Comparison of ENCODE assay signal across 26 cellular contexts in the genomic region with DNA sequence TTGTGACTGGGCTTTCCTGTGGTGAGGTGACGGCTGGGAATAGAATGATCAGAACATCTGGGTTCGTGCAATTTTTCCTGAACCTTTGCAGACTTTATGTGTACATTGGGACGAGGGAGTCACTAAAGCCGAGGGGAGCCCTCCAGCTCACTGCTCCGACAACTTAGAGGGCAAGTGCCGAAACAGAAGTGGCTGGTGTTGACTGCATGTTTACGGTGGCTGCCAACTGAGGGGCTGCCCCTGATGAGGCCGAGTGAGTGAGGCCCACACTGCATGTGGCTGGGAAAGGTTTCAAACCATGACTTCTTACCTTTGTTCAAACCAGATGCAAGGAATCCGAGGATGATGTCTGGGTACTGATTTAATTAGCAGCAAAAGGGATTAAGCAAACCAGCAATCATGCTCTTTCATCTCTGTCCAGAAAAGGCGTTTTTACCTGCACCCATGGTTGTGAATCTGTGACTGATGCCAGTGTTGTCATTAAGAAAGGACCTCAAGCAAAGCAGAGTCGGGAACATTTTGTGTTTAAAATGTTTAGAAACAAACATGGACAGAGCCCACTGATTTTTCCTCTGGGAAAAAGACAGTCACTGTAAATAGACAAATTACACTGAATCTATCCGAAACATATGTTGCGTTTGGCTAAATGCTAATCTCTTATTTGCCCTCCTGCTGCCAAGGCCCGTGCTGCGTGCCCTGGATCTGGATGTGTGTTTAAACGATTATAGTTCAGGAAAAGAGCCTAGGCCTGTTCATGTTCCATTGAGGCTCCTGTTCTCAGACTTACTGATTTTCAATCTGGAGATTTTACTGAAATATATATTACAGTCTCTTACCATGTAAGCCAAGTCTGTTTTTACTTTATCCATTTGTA.
DNase-seq lines count a peak whose midpoint lies in the region; ATAC-seq and TF ChIP-seq lines count a peak whose summit lies in the region.
"Had no signal": no experiment of that assay in that cellular context is flagged by ENCODE, and none has a peak within 500 bp of the region (broad histone marks: within the 10 kb centered on the region; RNA-seq: fewer than 3 reads in every experiment).

No MANE protein-coding gene starts in this region.

- H3K27me3 ChIP-seq in neural progenitor cell = no peaks in the 10 kb centered on the region
- H3K27me3 ChIP-seq: BLaER1 treated with 17β-estradiol and CSF1 and Interleukin-3, amounts not matched to agents 10 nM and 100 nM; dorsolateral prefrontal cortex; Peyer's patch; suprapubic skin; uterus had no signal

- in situ Hi-C loops in GM13977 (cut with MboI; ENCODE audit: low pct_unique_long_range_greater_than_20kb, low sequenced_read_pairs, unreplicated experiment) = no loop called here

- H3K36me3 Mint-ChIP-seq in neural progenitor cell = peaks cover 8% of the 10 kb centered on the region
- H3K36me3 Mint-ChIP-seq in activated T-helper 1 cell treated with anti-CD3 and anti-CD28 coated beads, Interleukin-12 subunit alpha, Interleukin-12 subunit beta, Interleukin-2, Interleukin-4 antibody, amounts not matched to agents 30 ng/mL and 10 ng/mL and 1 ng/mL, durations not matched to agents 14 hours and 24 hours and 36 hours (ENCODE audit: low read depth) = no peaks in the 10 kb centered on the region

- peaks cover 74% of the 10 kb centered on the region for H3K4me1 Mint-ChIP-seq in neural progenitor cell
- H3K4me1 Mint-ChIP-seq in activated T-helper 1 cell treated with anti-CD3 and anti-CD28 coated beads, Interleukin-12 subunit alpha, Interleukin-12 subunit beta, Interleukin-2, Interleukin-4 antibody, amounts not matched to agents 30 ng/mL and 10 ng/mL and 1 ng/mL, durations not matched to agents 14 hours and 24 hours and 36 hours (ENCODE audit: low read depth) = no peaks in the 10 kb centered on the region

- no peak overlapping the region for H3K4me3 ChIP-seq in neural progenitor cell
- H3K4me3 ChIP-seq: BLaER1 treated with 17β-estradiol and CSF1 and Interleukin-3, amounts not matched to agents 10 nM and 100 nM; dorsolateral prefrontal cortex; HAP-1; Peyer's patch; SJSA1; skin epidermis; suprapubic skin; uterus had no signal

- peaks cover 45% of the 10 kb centered on the region for H4K20me1 ChIP-seq in neural progenitor cell (ENCODE audit: low read depth)

- H3K27me3 Mint-ChIP-seq in neural progenitor cell (ENCODE audit: insufficient read depth, low read depth) = peaks cover 5% of the 10 kb centered on the region
- peaks cover 8% of the 10 kb centered on the region for H3K27me3 Mint-ChIP-seq in activated T-helper 1 cell treated with anti-CD3 and anti-CD28 coated beads, Interleukin-12 subunit alpha, Interleukin-12 subunit beta, Interleukin-2, Interleukin-4 antibody, amounts not matched to agents 30 ng/mL and 10 ng/mL and 1 ng/mL, durations not matched to agents 14 hours and 24 hours and 36 hours (ENCODE audit: insufficient read depth)
- H3K27me3 Mint-ChIP-seq: T-helper 17 cell had no signal

- no peak for ATAC-seq in HG02852 (IDR thresholded peaks at IDR 0.05; ENCODE audit: unreplicated experiment)
- ATAC-seq: T-helper 17 cell had no signal

- H3K4me3 Mint-ChIP-seq in neural progenitor cell = peak overlapping the region; percentile 53
- no peak overlapping the region for H3K4me3 Mint-ChIP-seq in activated T-helper 1 cell treated with anti-CD3 and anti-CD28 coated beads, Interleukin-12 subunit alpha, Interleukin-12 subunit beta, Interleukin-2, Interleukin-4 antibody, amounts not matched to agents 30 ng/mL and 10 ng/mL and 1 ng/mL, durations not matched to agents 14 hours and 24 hours and 36 hours
- H3K4me3 Mint-ChIP-seq: T-helper 17 cell had no signal

- DNase-seq in DMS 273 treated with DMSO at 0.1 percent for 48 hours (lab: John Stamatoyannopoulos, UW) (peak; percentile 64), NCI-H524 (lab: John Stamatoyannopoulos, UW) (peak; percentile 79 to 85), cerebellar cortex (ENCODE audit: low spot score) (peak; percentile 64), neural progenitor cell (ENCODE audit: low spot score) (peak; percentile 44), GM13977 (ENCODE audit: low spot score) (no peak), head of caudate nucleus (no peak)
- no peak for DNase-seq in activated T-helper 1 cell treated with anti-CD3 and anti-CD28 coated beads, Interleukin-12 subunit alpha, Interleukin-12 subunit beta, Interleukin-2, Interleukin-4 antibody, amounts not matched to agents 30 ng/mL and 10 ng/mL and 1 ng/mL, durations not matched to agents 14 hours and 24 hours and 36 hours (ENCODE audit: low spot score)
- DNase-seq: ACHN; activated CD4-positive, alpha-beta T cell treated with anti-CD3 and anti-CD28 coated beads, Interleukin-2, amount 50 U/mL, for 48 hours; activated CD8-positive, alpha-beta memory T cell treated with anti-CD3 and anti-CD28 coated beads, Interleukin-2, amount 50 U/mL, for 48 hours; Calu3; dorsolateral prefrontal cortex; foreskin fibroblast; NCI-H1694 treated with DMSO at 0.1 percent for 48 hours; NCI-H2227 treated with DMSO at 0.1 percent for 48 hours; NK-92 treated with Interleukin-12 subunit alpha and Interleukin-12 subunit beta, amount 100 ng/mL, for 24 hours; Peyer's patch; stimulated activated CD4-positive, alpha-beta T cell treated with anti-CD3 and anti-CD28 coated beads, Interleukin-1b, Interleukin-23, amount 100 ng/mL, for 48 hours; T-helper 17 cell; uterus had no signal

- H3F3A ChIP-seq in neural progenitor cell (ENCODE audit: low read depth) = peaks cover 37% of the 10 kb centered on the region

- H3K36me3 ChIP-seq in neural progenitor cell = no peaks in the 10 kb centered on the region
- H3K36me3 ChIP-seq: HAP-1, Peyer's patch, SJSA1, suprapubic skin, uterus had no signal

- H2AFZ ChIP-seq in neural progenitor cell (replicated peaks) = no peak overlapping the region

- peaks cover 2% of the 10 kb centered on the region for H3K9me3 Mint-ChIP-seq in neural progenitor cell
- H3K9me3 Mint-ChIP-seq in activated T-helper 1 cell treated with anti-CD3 and anti-CD28 coated beads, Interleukin-12 subunit alpha, Interleukin-12 subunit beta, Interleukin-2, Interleukin-4 antibody, amounts not matched to agents 30 ng/mL and 10 ng/mL and 1 ng/mL, durations not matched to agents 14 hours and 24 hours and 36 hours = no peaks in the 10 kb centered on the region

- TF ChIP-seq CTCF in neural progenitor cell (IDR thresholded peaks at IDR 0.05) (no peak), GM13977 (IDR thresholded peaks at IDR 0.05; ENCODE audit: extremely low read depth, insufficient read depth, missing control alignments) (no peak)

- no peak overlapping the region for H3K9ac ChIP-seq in neural progenitor cell
- H3K9ac ChIP-seq: BLaER1 treated with 17β-estradiol and CSF1 and Interleukin-3, amounts not matched to agents 10 nM and 100 nM had no signal

- peak overlapping the region; percentile 72 for H3K27ac ChIP-seq in neural progenitor cell
- H3K27ac ChIP-seq: BLaER1 treated with 17β-estradiol and CSF1 and Interleukin-3, amounts not matched to agents 10 nM and 100 nM; Peyer's patch; SJSA1; suprapubic skin; uterus had no signal

- peak overlapping the region; percentile 38 for H3K4me2 ChIP-seq in neural progenitor cell
- H3K4me2 ChIP-seq: BLaER1 treated with 17β-estradiol and CSF1 and Interleukin-3, amounts not matched to agents 10 nM and 100 nM had no signal

- H3K4me1 ChIP-seq in neural progenitor cell = peaks cover 42% of the 10 kb centered on the region
- H3K4me1 ChIP-seq: SJSA1, uterus had no signal

- intact Hi-C loops in head of caudate nucleus (cut with DNase I) = no loop called here
- intact Hi-C loops in activated T-helper 1 cell treated with anti-CD3 and anti-CD28 coated beads, Interleukin-12 subunit alpha, Interleukin-12 subunit beta, Interleukin-2, Interleukin-4 antibody, amounts not matched to agents 30 ng/mL and 10 ng/mL and 1 ng/mL, durations not matched to agents 14 hours and 24 hours and 36 hours (cut with micrococcal nuclease) = no loop called here

- no peaks in the 10 kb centered on the region for H3K9me3 ChIP-seq in neural progenitor cell (ENCODE audit: low read depth)
- H3K9me3 ChIP-seq: BLaER1 treated with 17β-estradiol and CSF1 and Interleukin-3, amounts not matched to agents 10 nM and 100 nM; HAP-1; Peyer's patch; SJSA1; suprapubic skin; uterus had no signal

- H3K79me2 ChIP-seq in neural progenitor cell (ENCODE audit: low read depth) = peaks cover 96% of the 10 kb centered on the region

- H3K27ac Mint-ChIP-seq in neural progenitor cell = peak overlapping the region; percentile 100
- no peak overlapping the region for H3K27ac Mint-ChIP-seq in activated T-helper 1 cell treated with anti-CD3 and anti-CD28 coated beads, Interleukin-12 subunit alpha, Interleukin-12 subunit beta, Interleukin-2, Interleukin-4 antibody, amounts not matched to agents 30 ng/mL and 10 ng/mL and 1 ng/mL, durations not matched to agents 14 hours and 24 hours and 36 hours
- H3K27ac Mint-ChIP-seq: T-helper 17 cell had no signal

Comparison
In these comparisons a context has a peak if more than half of its experiments do, and no peak if none do; other contexts are left out.
1. DNase-seq: peak in DMS 273 treated with DMSO at 0.1 percent for 48 hours (single experiment), NCI-H524 (2 of 2), cerebellar cortex (single experiment) and neural progenitor cell (single experiment); none in GM13977 (single experiment), head of caudate nucleus (0 of 42) and activated T-helper 1 cell treated with anti-CD3 and anti-CD28 coated beads, Interleukin-12 subunit alpha, Interleukin-12 subunit beta, Interleukin-2, Interleukin-4 antibody, amounts not matched to agents 30 ng/mL and 10 ng/mL and 1 ng/mL, durations not matched to agents 14 hours and 24 hours and 36 hours (single experiment).